In the genomic region with DNA sequence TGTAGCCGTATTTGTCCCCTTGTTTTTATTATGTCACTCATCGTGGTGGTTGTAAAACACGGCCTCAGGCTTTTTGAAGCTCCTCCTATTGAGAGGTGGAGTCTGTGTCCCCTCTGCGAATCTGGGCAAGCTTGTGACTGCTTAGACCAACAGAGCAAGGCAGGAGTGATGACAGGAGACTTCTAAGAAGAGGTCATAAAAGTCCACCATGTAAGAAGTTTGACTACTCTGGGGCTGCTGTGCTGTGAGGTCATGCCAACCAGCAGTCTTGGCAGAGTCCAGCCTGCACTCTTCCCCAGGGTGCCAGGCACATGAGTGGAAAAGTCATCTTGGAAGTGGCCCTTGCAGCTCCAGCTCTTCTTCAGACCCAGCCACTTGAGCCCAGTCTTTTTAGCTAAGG, we compare ENCODE assay signal across 17 cellular contexts.
DNase-seq lines count a peak whose midpoint lies in the region; ATAC-seq and TF ChIP-seq lines count a peak whose summit lies in the region.
"Had no signal": no experiment of that assay in that cellular context is flagged by ENCODE, and none has a peak within 500 bp of the region (broad histone marks: within the 10 kb centered on the region; RNA-seq: fewer than 3 reads in every experiment).

No MANE protein-coding gene starts in this region.

- WGBS in right cardiac atrium = 56% methylated on average over 4 of the region's 4 CpGs
- WGBS in thyroid gland, 2 donors = 52 to 60% methylated on average over 4 of the region's 4 CpGs

- 0 out of 2 replicates have a peak overlapping the region, but pooled peaks have one; percentile 12 for H2AFZ ChIP-seq in OCI-LY7 (ENCODE audit: low read length)

- H3K4me3 ChIP-seq in right atrium auricular region (no peak overlapping the region), OCI-LY7 (ENCODE audit: low read depth, low read length, poor library complexity, severe bottlenecking) (no peak overlapping the region), right cardiac atrium (ENCODE audit: low read length) (no peak overlapping the region), thyroid gland (replicated peaks in 1 of 3) (no peak overlapping the region)
- H3K4me3 ChIP-seq in naive thymus-derived CD4-positive, alpha-beta T cell (ENCODE audit: low read length) = no peak overlapping the region
- H3K4me3 ChIP-seq: Peyer's patch had no signal

- TF ChIP-seq CTCF in right atrium auricular region (IDR thresholded peaks at IDR 0.05) = no peak
- no peak for TF ChIP-seq CTCF in OCI-LY7 (conservative IDR thresholded peaks at IDR 0.05; ENCODE audit: low read length)
- TF ChIP-seq CTCF in thyroid gland (IDR thresholded peaks at IDR 0.05) = no peak

- POLR2A ChIA-PET in OCI-LY7 (lab: Charles Lee) = no interaction called here
- POLR2A ChIA-PET in naive thymus-derived CD4-positive, alpha-beta T cell (lab: Charles Lee) = no interaction called here

- H3K4me2 ChIP-seq in OCI-LY7 (ENCODE audit: low read length) = no peak overlapping the region

- H3K9me2 ChIP-seq in OCI-LY7 (ENCODE audit: insufficient read depth, low read length) = no peaks in the 10 kb centered on the region

- DNase-seq in Right ventricle myocardium inferior (ENCODE audit: missing footprints) (no peak), right atrium auricular region (ENCODE audit: low spot score) (no peak), OCI-LY7 (ENCODE audit: low spot score) (no peak), right cardiac atrium (no peak), thyroid gland (peak; percentile 53 to 61), SIG-M5 (lab: John Stamatoyannopoulos, UW) (no peak), dermis blood vessel endothelial cell (no peak)
- DNase-seq in naive thymus-derived CD4-positive, alpha-beta T cell = no peak
- DNase-seq: 8988T; CD8-positive, alpha-beta memory T cell; DMS79; H7; NCI-H1417 treated with DMSO at 0.1 percent for 48 hours; NCI-H2029; NCI-H510A treated with DMSO at 0.1 percent for 48 hours; Peyer's patch; SHP77 had no signal

- intact Hi-C loops in Right ventricle myocardium inferior (cut with DNase I) = no loop called here
- intact Hi-C loops in OCI-LY7 (cut with micrococcal nuclease; ENCODE audit: unreplicated experiment) = no loop called here
- intact Hi-C loops in right cardiac atrium (cut with DNase I) = no loop called here
- intact Hi-C loops in thyroid gland (cut with DNase I) = no loop called here
- intact Hi-C loops in naive thymus-derived CD4-positive, alpha-beta T cell (cut with micrococcal nuclease) = no loop called here

- no peaks in the 10 kb centered on the region for H4K20me1 ChIP-seq in OCI-LY7 (ENCODE audit: insufficient read depth, low read length)

- H3K27ac ChIP-seq in right atrium auricular region (peak overlapping the region in 1 of 2 donors; percentile 52), OCI-LY7 (ENCODE audit: low read depth, low read length, poor library complexity, severe bottlenecking) (no peak overlapping the region), right cardiac atrium (ENCODE audit: low read length) (peak overlapping the region; percentile 43), thyroid gland (peak overlapping the region in 2 of 3 donors; percentile 73 to 75)
- H3K27ac ChIP-seq in naive thymus-derived CD4-positive, alpha-beta T cell (ENCODE audit: low read depth, low read length) = no peak overlapping the region

- peaks cover 8 to 36% (median 25%) of the 10 kb centered on the region in 5 donors for H3K27me3 Mint-ChIP-seq in naive thymus-derived CD4-positive, alpha-beta T cell

- no peak for TF ChIP-seq POLR2A in thyroid gland (IDR thresholded peaks at IDR 0.05)

- peaks cover 0 to 10% of the 10 kb centered on the region in 2 donors for H3K9me3 ChIP-seq in right atrium auricular region
- H3K9me3 ChIP-seq in OCI-LY7 (ENCODE audit: low read length) = peaks cover 13% of the 10 kb centered on the region; the same call in 1 of the 2 replicates
- H3K9me3 ChIP-seq in right cardiac atrium (ENCODE audit: control insufficient read depth, low read length) = peaks cover 3% of the 10 kb centered on the region
- no peaks in the 10 kb centered on the region for H3K9me3 ChIP-seq in thyroid gland
- peaks cover 0 to 9% (median 0%) of the 10 kb centered on the region in 3 experiments for H3K9me3 ChIP-seq in naive thymus-derived CD4-positive, alpha-beta T cell (ENCODE audit: control insufficient read depth in 2 of 3, low read length in 3 of 3)
- H3K9me3 ChIP-seq: Peyer's patch had no signal

- H3K36me3 ChIP-seq in right atrium auricular region (no peaks in the 10 kb centered on the region), OCI-LY7 (ENCODE audit: insufficient read depth, low read length) (no peaks in the 10 kb centered on the region), thyroid gland (no peaks in the 10 kb centered on the region)
- no peaks in the 10 kb centered on the region for H3K36me3 ChIP-seq in naive thymus-derived CD4-positive, alpha-beta T cell (ENCODE audit: control insufficient read depth in 2 of 3, insufficient read depth in 3 of 3, low read length in 3 of 3)
- H3K36me3 ChIP-seq: Peyer's patch had no signal

- no peaks in the 10 kb centered on the region for H3K4me1 Mint-ChIP-seq in naive thymus-derived CD4-positive, alpha-beta T cell
- H3K4me1 Mint-ChIP-seq: CD8-positive, alpha-beta memory T cell had no signal

- peaks cover 0 to 33% of the 10 kb centered on the region in 2 donors for H3K4me1 ChIP-seq in right atrium auricular region
- no peaks in the 10 kb centered on the region for H3K4me1 ChIP-seq in OCI-LY7 (ENCODE audit: insufficient read depth, low read length, poor library complexity, severe bottlenecking)
- peaks cover 20% of the 10 kb centered on the region for H3K4me1 ChIP-seq in right cardiac atrium (ENCODE audit: control insufficient read depth, insufficient read depth, low read length)
- H3K4me1 ChIP-seq in thyroid gland = peaks cover 23 to 36% of the 10 kb centered on the region in 2 donors
- H3K4me1 ChIP-seq in naive thymus-derived CD4-positive, alpha-beta T cell (ENCODE audit: control insufficient read depth in 2 of 2, insufficient read depth in 2 of 2, low read length in 2 of 2) = no peaks in the 10 kb centered on the region
- H3K4me1 ChIP-seq: Peyer's patch had no signal

- BruUV-seq in OCI-LY7 (replicated peaks; lab: Mats Ljungman, UMichigan) = no TSS peak

- no peak overlapping the region for H3K4me3 Mint-ChIP-seq in naive thymus-derived CD4-positive, alpha-beta T cell
- H3K4me3 Mint-ChIP-seq: CD8-positive, alpha-beta memory T cell had no signal

- H3K27ac Mint-ChIP-seq in naive thymus-derived CD4-positive, alpha-beta T cell = no peak overlapping the region

- H3K79me2 ChIP-seq in OCI-LY7 (ENCODE audit: insufficient read depth, low read depth, low read length) = no peaks in the 10 kb centered on the region

- ATAC-seq in Right ventricle myocardium inferior (peak; percentile 75), right cardiac atrium (peak; percentile 3 to 25)
- no peak for ATAC-seq in naive thymus-derived CD4-positive, alpha-beta T cell

- peaks cover 5 to 24% (median 16%) of the 10 kb centered on the region in 11 donors for H3K9me3 Mint-ChIP-seq in naive thymus-derived CD4-positive, alpha-beta T cell

- CTCF ChIA-PET in OCI-LY7 (lab: Charles Lee; ENCODE audit: unreplicated experiment) = no interaction called here
- CTCF ChIA-PET in naive thymus-derived CD4-positive, alpha-beta T cell (lab: Charles Lee) = no interaction called here

- H3K36me3 Mint-ChIP-seq in naive thymus-derived CD4-positive, alpha-beta T cell = peaks cover 0 to 11% (median 0%) of the 10 kb centered on the region in 5 donors

- H3K27me3 ChIP-seq in right atrium auricular region = no peaks in the 10 kb centered on the region
- no peaks in the 10 kb centered on the region for H3K27me3 ChIP-seq in right cardiac atrium (ENCODE audit: control insufficient read depth, insufficient read depth)
- H3K27me3 ChIP-seq in thyroid gland = no peaks in the 10 kb centered on the region
- H3K27me3 ChIP-seq in naive thymus-derived CD4-positive, alpha-beta T cell (ENCODE audit: control insufficient read depth in 2 of 2, insufficient read depth in 2 of 2, low read length in 2 of 2) = no peaks in the 10 kb centered on the region
- H3K27me3 ChIP-seq: Peyer's patch had no signal

Comparison
In these comparisons a context has a peak if more than half of its experiments do, and no peak if none do; other contexts are left out.
1. DNase-seq: peak in thyroid gland (2 of 2); none in Right ventricle myocardium inferior (single experiment), right atrium auricular region (single experiment), OCI-LY7 (single experiment), right cardiac atrium (0 of 3), naive thymus-derived CD4-positive, alpha-beta T cell (0 of 9), SIG-M5 (single experiment) and dermis blood vessel endothelial cell (single experiment).
2. H3K27ac ChIP-seq: peak in right cardiac atrium (single experiment) and thyroid gland (2 of 3); none in OCI-LY7 (single experiment) and naive thymus-derived CD4-positive, alpha-beta T cell (single experiment).